In the genomic region with DNA sequence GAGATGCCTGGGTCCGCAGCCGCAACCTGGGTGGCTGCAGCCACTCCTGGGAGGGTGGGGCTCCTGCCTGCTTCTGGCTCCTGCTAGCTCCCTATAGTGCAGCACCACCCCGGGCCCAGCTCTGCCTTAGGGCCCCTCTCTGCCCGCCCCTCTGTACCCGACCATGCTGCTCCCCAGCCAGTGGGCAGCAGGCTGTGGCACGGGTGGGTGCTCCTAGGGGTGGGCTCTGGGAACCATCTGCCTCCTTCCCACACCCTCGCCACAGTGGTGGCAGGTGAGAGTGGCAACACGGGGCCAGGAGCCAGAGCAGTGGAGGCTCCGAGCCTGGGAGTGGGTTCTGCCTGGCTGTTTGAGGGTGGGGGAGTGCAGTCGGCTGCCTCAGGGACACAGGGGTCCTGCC, we compare ENCODE assay signal across 19 cellular contexts. TPM values are rescaled to one million over a fixed set of nuclear protein-coding genes. Genes with fewer than 3 reads are reported as not detected.
DNase-seq lines count a peak whose midpoint lies in the region; ATAC-seq, FAIRE-seq and TF ChIP-seq lines count a peak whose summit lies in the region.
"Had no signal": no experiment of that assay in that cellular context is flagged by ENCODE, and none has a peak within 500 bp of the region (broad histone marks: within the 10 kb centered on the region; RNA-seq: fewer than 3 reads in every experiment).

No MANE protein-coding gene starts in this region.

- H3K27me3 ChIP-seq in RWPE2 (ENCODE audit: insufficient read depth, poor library complexity, severe bottlenecking) (no peaks in the 10 kb centered on the region), H1 (replicated peaks in 1 of 4; ENCODE audit: control insufficient read depth in 3 of 4, extremely low read depth in 1 of 4, insufficient read depth in 3 of 4, low read length in 3 of 4) (no peaks in the 10 kb centered on the region), neuronal stem cell (ENCODE audit: control insufficient read depth in 3 of 3, insufficient read depth in 3 of 3, low read depth in 1 of 3, low read length in 3 of 3) (no peaks in the 10 kb centered on the region), aorta (ENCODE audit: control insufficient read depth in 1 of 2, insufficient read depth in 2 of 2, low read length in 1 of 2) (no peaks in the 10 kb centered on the region), gastroesophageal sphincter (no peaks in the 10 kb centered on the region)
- H3K27me3 ChIP-seq: BE2C had no signal

- H2BK5ac ChIP-seq in H1 (ENCODE audit: low read depth, low read length) (no peak overlapping the region), neuronal stem cell (ENCODE audit: low read length) (no peak overlapping the region)

- no peaks in the 10 kb centered on the region for H3K79me2 ChIP-seq in H1 (ENCODE audit: control insufficient read depth in 1 of 2, insufficient read depth in 2 of 2, low read length in 2 of 2)

- H3K4me2 ChIP-seq in H1 (ENCODE audit: insufficient read depth in 1 of 2, low read depth in 2 of 2, low read length in 2 of 2) (no peak overlapping the region), neuronal stem cell (ENCODE audit: insufficient read depth, low read length, poor library complexity, severe bottlenecking) (no peak overlapping the region)
- H3K4me2 ChIP-seq: A549 had no signal

- H3K4me1 ChIP-seq in RWPE2 (ENCODE audit: insufficient read depth, poor library complexity, severe bottlenecking) (no peaks in the 10 kb centered on the region), H1 (replicated peaks in 1 of 4; ENCODE audit: control insufficient read depth in 3 of 4, insufficient read depth in 4 of 4, low read length in 3 of 4) (peaks cover 0 to 4% (median 0%) of the 10 kb centered on the region in 4 experiments; a peak in 1 of 7 replicates), neuronal stem cell (ENCODE audit: control insufficient read depth in 2 of 2, insufficient read depth in 1 of 2, low read depth in 1 of 2, low read length in 2 of 2) (no peaks in the 10 kb centered on the region), aorta (ENCODE audit: control insufficient read depth in 1 of 2, insufficient read depth in 2 of 2, low read length in 2 of 2) (no peaks in the 10 kb centered on the region), gastroesophageal sphincter (no peaks in the 10 kb centered on the region)
- H3K4me1 ChIP-seq: A549, BE2C had no signal

- TF ChIP-seq CTCF in RWPE2 (IDR thresholded peaks at IDR 0.05; ENCODE audit: poor library complexity, severe bottlenecking) (no peak), H1 (IDR thresholded peaks at IDR 0.05; ENCODE audit: control extremely low read depth in 1 of 3, insufficient read depth in 1 of 3, low read depth in 1 of 3, low read length in 3 of 3) (no peak), gastroesophageal sphincter (IDR thresholded peaks at IDR 0.05) (no peak)

- 89% methylated on average over 9 of the region's 10 CpGs; no CpG with 5 or more reads in 1 of the 2 experiments for WGBS in H1 (ENCODE audit: extremely low coverage in 1 of 2, insufficient coverage in 1 of 2, insufficient read length in 1 of 2, insufficient replicate concordance in 2 of 2, low coverage in 1 of 2, low lambda C conversion rate in 2 of 2, missing lambda C conversion rate in 1 of 2), 2 experiments
- WGBS in neuronal stem cell (ENCODE audit: extremely low coverage in 2 of 2, insufficient read length in 2 of 2, insufficient replicate concordance in 1 of 2), 2 donors = no CpG with 5 or more reads among the region's 10 CpGs
- WGBS in aorta, 2 donors = 88 to 91% methylated on average over 8 to 10 of the region's 10 CpGs
- no CpG with 5 or more reads among the region's 10 CpGs for WGBS in gastroesophageal sphincter (ENCODE audit: low coverage in 1 of 2), 2 donors

- no peak overlapping the region for H3K4ac ChIP-seq in H1 (replicated peaks; ENCODE audit: insufficient read length, low read depth, low read length)
- H3K4ac ChIP-seq in neuronal stem cell (ENCODE audit: low read length) = peak overlapping the region; percentile 37

- H2AFZ ChIP-seq in H1 (ENCODE audit: low read length) (no peak overlapping the region), neuronal stem cell (ENCODE audit: low read length) (no peak overlapping the region)

- no peaks in the 10 kb centered on the region for H3K79me1 ChIP-seq in H1 (ENCODE audit: low read depth, low read length)
- no peaks in the 10 kb centered on the region for H3K79me1 ChIP-seq in neuronal stem cell (ENCODE audit: low read depth, low read length)

- CTCF ChIA-PET in H1 (lab: Charles Lee; ENCODE audit: partially characterized antibody) = interaction anchor here (1.0 to 9.4 kb wide), 5 partner anchors 9 to 495 kb away, joined by 3 to 87 read pairs (median 5); no protein-coding TSS in a partner anchor

- H2AK5ac ChIP-seq in H1 (ENCODE audit: low read depth, low read length) (no peak overlapping the region), neuronal stem cell (ENCODE audit: low read depth, low read length) (peak overlapping the region; percentile 70)

- H3K9me3 ChIP-seq in RWPE2 (ENCODE audit: severe bottlenecking) (peaks cover 3% of the 10 kb centered on the region), H1 (ENCODE audit: insufficient read depth in 2 of 2, low read depth in 1 of 2, low read length in 1 of 2) (peaks cover 0 to 4% of the 10 kb centered on the region in 2 experiments; a peak in 1 of 4 replicates), neuronal stem cell (replicated peaks in 1 of 2; ENCODE audit: control insufficient read depth in 2 of 2, insufficient read depth in 1 of 2, low read depth in 1 of 2, low read length in 2 of 2) (peaks cover 2 to 5% of the 10 kb centered on the region in 2 donors), aorta (ENCODE audit: control insufficient read depth, low read length) (no peaks in the 10 kb centered on the region), gastroesophageal sphincter (peaks cover 0 to 4% (median 0%) of the 10 kb centered on the region in 3 donors)
- H3K9me3 ChIP-seq: BE2C had no signal

- H3K36me3 ChIP-seq in RWPE2 (ENCODE audit: low read depth) (no peaks in the 10 kb centered on the region), H1 (ENCODE audit: control insufficient read depth in 2 of 4, insufficient read depth in 4 of 4, low read length in 3 of 4) (no peaks in the 10 kb centered on the region), neuronal stem cell (replicated peaks in 1 of 2; ENCODE audit: control insufficient read depth in 2 of 2, insufficient read depth in 2 of 2, low read length in 2 of 2) (no peaks in the 10 kb centered on the region), aorta (ENCODE audit: control insufficient read depth in 1 of 2, insufficient read depth in 2 of 2, low read length in 1 of 2) (no peaks in the 10 kb centered on the region), gastroesophageal sphincter (no peaks in the 10 kb centered on the region)
- H3K36me3 ChIP-seq: BE2C had no signal

- H4K5ac ChIP-seq in H1 (ENCODE audit: insufficient read length, low read depth, low read length) = no peak overlapping the region

- H3K9ac ChIP-seq in H1 (replicated peaks in 1 of 4; ENCODE audit: extremely low read depth in 1 of 4, low read depth in 3 of 4, low read length in 3 of 4) = no peak overlapping the region
- H3K9ac ChIP-seq in neuronal stem cell (ENCODE audit: low read depth, low read length, poor library complexity) = no peak overlapping the region

- H2BK12ac ChIP-seq in H1 (ENCODE audit: low read depth, low read length) = no peak overlapping the region
- peak overlapping the region; percentile 58 for H2BK12ac ChIP-seq in neuronal stem cell (ENCODE audit: low read length)

- no peak for ATAC-seq in RWPE2 (ENCODE audit: low read depth)
- peak; percentile 50 for ATAC-seq in aorta (ENCODE audit: low FRiP score)
- no peak for ATAC-seq in gastroesophageal sphincter
- no peak for ATAC-seq in GM21367 (IDR thresholded peaks at IDR 0.05; ENCODE audit: unreplicated experiment)

- no peak for TF ChIP-seq EP300 in H1 (IDR thresholded peaks at IDR 0.05; ENCODE audit: borderline replicate concordance in 1 of 2, low read depth in 2 of 2, low read length in 2 of 2)
- no peak for TF ChIP-seq EP300 in gastroesophageal sphincter (IDR thresholded peaks at IDR 0.05)

- H3K23me2 ChIP-seq in H1 (ENCODE audit: low read depth, low read length) = no peaks in the 10 kb centered on the region

- no peak overlapping the region for H3K18ac ChIP-seq in H1 (ENCODE audit: extremely low read depth, low read length)
- H3K18ac ChIP-seq in neuronal stem cell (ENCODE audit: low read length) = no peak overlapping the region

- H4K91ac ChIP-seq in H1 (replicated peaks; ENCODE audit: insufficient read length, low read length) (no peak overlapping the region), neuronal stem cell (ENCODE audit: low read depth, low read length, poor library complexity) (no peak overlapping the region)

- H3K23ac ChIP-seq in H1 (ENCODE audit: insufficient read length) (no peak overlapping the region), neuronal stem cell (ENCODE audit: low read depth, low read length, poor library complexity) (peak overlapping the region; percentile 1)

- H2BK15ac ChIP-seq in H1 (ENCODE audit: low read length) (no peak overlapping the region), neuronal stem cell (ENCODE audit: low read length) (no peak overlapping the region)

- FAIRE-seq in H1 (lab: Jason Lieb, UNC) = no peak
- FAIRE-seq: A549, D721Med, G401.6, GM12891 had no signal

- H4K8ac ChIP-seq in H1 (ENCODE audit: extremely low read depth, insufficient read depth, low read length) = 0 out of 2 replicates have a peak overlapping the region, but pooled peaks have one; percentile 57
- peak overlapping the region; percentile 17 for H4K8ac ChIP-seq in neuronal stem cell (ENCODE audit: low read depth, low read length)

- H3K56ac ChIP-seq in H1 (replicated peaks; ENCODE audit: insufficient read length, low read depth, low read length) = no peak overlapping the region

- intact Hi-C loops in aorta (cut with DNase I) = no loop called here

- H2BK120ac ChIP-seq in H1 (replicated peaks; ENCODE audit: low read depth, low read length) = no peak overlapping the region
- peak overlapping the region; percentile 47 for H2BK120ac ChIP-seq in neuronal stem cell (ENCODE audit: low read depth, low read length)

- no peaks in the 10 kb centered on the region for H4K20me1 ChIP-seq in H1 (replicated peaks in 1 of 2; ENCODE audit: control insufficient read depth in 1 of 2, insufficient read depth in 2 of 2, low read length in 2 of 2)

- H2BK20ac ChIP-seq in H1 (ENCODE audit: low read length) = no peak overlapping the region

- TF ChIP-seq POLR2A in H1 (IDR thresholded peaks at IDR 0.05; ENCODE audit: control extremely low read depth in 1 of 2, low read depth in 2 of 2, low read length in 2 of 2) (no peak), gastroesophageal sphincter (IDR thresholded peaks at IDR 0.05) (no peak)

- H3K27ac ChIP-seq in RWPE2 (ENCODE audit: poor library complexity, severe bottlenecking) = no peak overlapping the region
- no peak overlapping the region for H3K27ac ChIP-seq in H1 (ENCODE audit: low read depth, low read length)
- H3K27ac ChIP-seq in neuronal stem cell (replicated peaks; ENCODE audit: low read length) = no peak overlapping the region
- H3K27ac ChIP-seq in aorta (ENCODE audit: low read depth in 1 of 2, low read length in 2 of 2) = no peak overlapping the region
- H3K27ac ChIP-seq in gastroesophageal sphincter = no peak overlapping the region
- H3K27ac ChIP-seq: A549, C4-2B had no signal

- TF ChIP-seq RAD21 in H1 (IDR thresholded peaks at IDR 0.05 in 1 of 2, conservative IDR thresholded peaks at IDR 0.05 in 1 of 2; ENCODE audit: low read depth in 2 of 2, low read length in 2 of 2) = no peak

- DNase-seq in RWPE2 (ENCODE audit: low spot score) (peak; percentile 66), H1 (ENCODE audit: low read depth in 1 of 2, low spot score in 2 of 2) (peak in 1 of 2 experiments; percentile 36), neuronal stem cell (ENCODE audit: low spot score) (no peak), aorta (no peak)
- DNase-seq: BE2C; CD4-positive, alpha-beta memory T cell; DMS153; DMS79 treated with DMSO at 0.1 percent for 48 hours; EL; HCEC 1CT; HFFc6; IMR-90 had no signal

- H3K4me3 ChIP-seq in RWPE2 (ENCODE audit: severe bottlenecking) (no peak overlapping the region), H1 (ENCODE audit: extremely low read depth in 1 of 4, insufficient read depth in 2 of 4, low read depth in 3 of 4, low read length in 4 of 4) (no peak overlapping the region), neuronal stem cell (ENCODE audit: low read length in 2 of 2) (no peak overlapping the region), aorta (ENCODE audit: low read length in 2 of 2) (no peak overlapping the region), gastroesophageal sphincter (no peak overlapping the region)
- H3K4me3 ChIP-seq: A549 had no signal

- POLR2A ChIA-PET in H1 (lab: Charles Lee; ENCODE audit: partially characterized antibody) = no interaction called here

- no peak overlapping the region for H3K14ac ChIP-seq in H1 (ENCODE audit: insufficient read length)
- no peak overlapping the region for H3K14ac ChIP-seq in neuronal stem cell (ENCODE audit: low read length)

RNA-seq across cellular contexts. Expression of gene MTMR12, which starts 7.8 kb away (rescaled TPM):
- 49.3 and 59.3 TPM in 2 replicates for total RNA-seq in H1 (2021; fragmentation: NEBNext Ultra II Directional; extraction: Animal tissue kit (Norgen Biotek cat#: 25700))
- 19.1 and 19.3 TPM in 2 replicates for polyA plus RNA-seq in H1 (2011; rRNA removed)
- polyA plus RNA-seq in H1 (2011; cell fraction: cytosol; rRNA removed) = 23.2 TPM
- polyA plus RNA-seq in H1 (2011; cell fraction: nucleus; rRNA removed) = 14.4 TPM
- 19.9 to 33.7 TPM (median 25.2 TPM) in 4 replicates for polyA plus RNA-seq in H1 (2012, experiment 1 of 2)
- 4.4 TPM for polyA plus RNA-seq in H1 (2012, experiment 2 of 2)
- 22.6 TPM for polyA plus RNA-seq in H1 (2013, experiment 1 of 2)
- polyA plus RNA-seq in H1 (2013, experiment 2 of 2) = 23.5 TPM
- 40.1 and 53.5 TPM in 2 replicates for polyA minus RNA-seq in H1 (2011; rRNA and poly(A)+ RNA removed)
- polyA minus RNA-seq in H1 (2011; cell fraction: cytosol; rRNA and poly(A)+ RNA removed) = 35.7 TPM
- 45.8 TPM for polyA minus RNA-seq in H1 (2011; cell fraction: nucleus; rRNA and poly(A)+ RNA removed)
- 14.2 TPM for polyA plus RNA-seq in neuronal stem cell (2013, experiment 1 of 2)
- polyA plus RNA-seq in neuronal stem cell (2013, experiment 2 of 2) = 14.8 TPM
- 10 to 100 TPM; 36.9 to 37.8 TPM for total RNA-seq in aorta
- polyA plus RNA-seq in aorta = 10 to 100 TPM in 1 of 2 donors, 1 to 10 TPM in 1; 8.8 to 10.9 TPM
- 10 to 100 TPM; 44.2 to 98.9 (median 68.5) TPM for total RNA-seq in gastroesophageal sphincter
